ENCODE assay signal across 1 cellular context in genomic region chr14:77043177-77043983, GRCh38.
TF ChIP-seq lines count a peak whose summit lies in the region.

No MANE protein-coding gene starts in this region.

TF ChIP-seq in K562, 482 proteins besides CTCF, POLR2A, EP300 and RAD21 (continued from another document and continues in another):
- TF ChIP-seq NR2C2 (CRISPR knock-in tag; IDR thresholded peaks at IDR 0.05) (no peak), NR2C2 (tag; IDR thresholded peaks at IDR 0.05) (peak; percentile 2; the same call in 1 of the 2 replicates), NR4A1 (CRISPR knock-in tag; IDR thresholded peaks at IDR 0.05) (no peak), NR4A1 (tag; IDR thresholded peaks at IDR 0.05) (peak; percentile 12; the same call in 1 of the 2 replicates), NFE2 (IDR thresholded peaks at IDR 0.05; ENCODE audit: low read depth) (peak; percentile 20), TAL1 (IDR thresholded peaks at IDR 0.05) (no peak), HDAC1 (IDR thresholded peaks at IDR 0.05) (0 out of 4 replicates have a peak, but pooled peaks of 1 of the 2 experiments have one; percentile 35), NUFIP1 (IDR thresholded peaks at IDR 0.05; ENCODE audit: partially characterized antibody) (no peak), JUN (IDR thresholded peaks at IDR 0.05; ENCODE audit: borderline replicate concordance, low read depth, low read length) (peak; percentile 34; the same call in 1 of the 2 replicates), JUN (CRISPR knock-in tag; IDR thresholded peaks at IDR 0.05; ENCODE audit: borderline replicate concordance) (no peak), ATF4 (CRISPR knock-in tag; IDR thresholded peaks at IDR 0.05) (no peak), MAFK (IDR thresholded peaks at IDR 0.05; ENCODE audit: low read length) (peak; percentile 32; the same call in 1 of the 2 replicates), HNRNPUL1 (IDR thresholded peaks at IDR 0.05; ENCODE audit: low read length) (no peak), RBM39 (optimal IDR thresholded peaks at IDR 0.05; ENCODE audit: low read depth, low read length) (no peak), JUNB (CRISPR knock-in tag; conservative IDR thresholded peaks at IDR 0.05) (no peak), TEAD2 (tag; IDR thresholded peaks at IDR 0.05) (peak; percentile 89), CEBPG (CRISPR knock-in tag; IDR thresholded peaks at IDR 0.05) (peak; percentile 93), CEBPG (tag; conservative IDR thresholded peaks at IDR 0.05 in 1 of 2, IDR thresholded peaks at IDR 0.05 in 1 of 2) (peak; percentile 96 to 97), TBL1XR1 (IDR thresholded peaks at IDR 0.05; ENCODE audit: low read length in 2 of 2) (peak in 1 of 2 experiments; percentile 52; a peak in 1 of 4 replicates), ARNT (IDR thresholded peaks at IDR 0.05) (0 out of 4 replicates have a peak, but pooled peaks of 1 of the 2 experiments have one; percentile 40), IFI16 (CRISPR knock-in tag; IDR thresholded peaks at IDR 0.05) (no peak), SAFB2 (IDR thresholded peaks at IDR 0.05; ENCODE audit: borderline replicate concordance, low read depth, low read length, severe bottlenecking) (no peak), TARDBP (IDR thresholded peaks at IDR 0.05) (no peak), ZNF3 (CRISPR knock-in tag; IDR thresholded peaks at IDR 0.05) (no peak), ZNF76 (CRISPR knock-in tag; IDR thresholded peaks at IDR 0.05; ENCODE audit: borderline replicate concordance) (no peak), PTRF (tag; IDR thresholded peaks at IDR 0.05) (no peak), HDAC2 (IDR thresholded peaks at IDR 0.05) (peak; percentile 36; the same call in 1 of the 2 replicates), CBFA2T3 (IDR thresholded peaks at IDR 0.05) (peak; percentile 59; the same call in 1 of the 2 replicates), NCOR1 (IDR thresholded peaks at IDR 0.05) (peak; percentile 55), PHF8 (IDR thresholded peaks at IDR 0.05; ENCODE audit: borderline replicate concordance, low read length) (0 out of 2 replicates have a peak, but pooled peaks have one; percentile 14), NCOA4 (IDR thresholded peaks at IDR 0.05; ENCODE audit: partially characterized antibody) (no peak), KAT8 (IDR thresholded peaks at IDR 0.05; ENCODE audit: low read depth) (no peak), ZNF507 (tag; conservative IDR thresholded peaks at IDR 0.05) (no peak), LCOR (CRISPR knock-in tag; IDR thresholded peaks at IDR 0.05) (peak; percentile 94), HDAC3 (IDR thresholded peaks at IDR 0.05; ENCODE audit: borderline replicate concordance, partially characterized antibody) (peak; percentile 55), TRIM28 (IDR thresholded peaks at IDR 0.05) (no peak), ATF3 (IDR thresholded peaks at IDR 0.05) (peak; percentile 76), ATF3 (CRISPR knock-in tag; conservative IDR thresholded peaks at IDR 0.05) (no peak), ZNF253 (CRISPR knock-in tag; conservative IDR thresholded peaks at IDR 0.05) (no peak), PYGO2 (tag; IDR thresholded peaks at IDR 0.05) (no peak), HMBOX1 (IDR thresholded peaks at IDR 0.05) (0 out of 2 replicates have a peak, but pooled peaks have one; percentile 20), TEAD4 (IDR thresholded peaks at IDR 0.05; ENCODE audit: low read length) (peak; percentile 88), TEAD4 (CRISPR knock-in tag; IDR thresholded peaks at IDR 0.05; ENCODE audit: borderline replicate concordance) (no peak), RNF2 (IDR thresholded peaks at IDR 0.05) (peak; percentile 38; the same call in 1 of the 2 replicates), TAF15 (IDR thresholded peaks at IDR 0.05; ENCODE audit: low read depth, low read length) (no peak), RCOR1 (IDR thresholded peaks at IDR 0.05; ENCODE audit: borderline replicate concordance in 1 of 2, low read depth in 2 of 2, low read length in 2 of 2) (peak in 1 of 2 experiments; percentile 24; a peak in 1 of 4 replicates), ZNF124 (CRISPR knock-in tag; IDR thresholded peaks at IDR 0.05) (no peak), ZNF384 (IDR thresholded peaks at IDR 0.05; ENCODE audit: low read depth, low read length) (peak; percentile 91), HMG20B (CRISPR knock-in tag; IDR thresholded peaks at IDR 0.05) (no peak), MYC (IDR thresholded peaks at IDR 0.05; ENCODE audit: low read depth, low read length) (no peak), MYC (CRISPR knock-in tag; IDR thresholded peaks at IDR 0.05; ENCODE audit: borderline replicate concordance, low read depth) (no peak), HBP1 (CRISPR knock-in tag; IDR thresholded peaks at IDR 0.05) (no peak)
- TF ChIP-seq, protein P1, sequence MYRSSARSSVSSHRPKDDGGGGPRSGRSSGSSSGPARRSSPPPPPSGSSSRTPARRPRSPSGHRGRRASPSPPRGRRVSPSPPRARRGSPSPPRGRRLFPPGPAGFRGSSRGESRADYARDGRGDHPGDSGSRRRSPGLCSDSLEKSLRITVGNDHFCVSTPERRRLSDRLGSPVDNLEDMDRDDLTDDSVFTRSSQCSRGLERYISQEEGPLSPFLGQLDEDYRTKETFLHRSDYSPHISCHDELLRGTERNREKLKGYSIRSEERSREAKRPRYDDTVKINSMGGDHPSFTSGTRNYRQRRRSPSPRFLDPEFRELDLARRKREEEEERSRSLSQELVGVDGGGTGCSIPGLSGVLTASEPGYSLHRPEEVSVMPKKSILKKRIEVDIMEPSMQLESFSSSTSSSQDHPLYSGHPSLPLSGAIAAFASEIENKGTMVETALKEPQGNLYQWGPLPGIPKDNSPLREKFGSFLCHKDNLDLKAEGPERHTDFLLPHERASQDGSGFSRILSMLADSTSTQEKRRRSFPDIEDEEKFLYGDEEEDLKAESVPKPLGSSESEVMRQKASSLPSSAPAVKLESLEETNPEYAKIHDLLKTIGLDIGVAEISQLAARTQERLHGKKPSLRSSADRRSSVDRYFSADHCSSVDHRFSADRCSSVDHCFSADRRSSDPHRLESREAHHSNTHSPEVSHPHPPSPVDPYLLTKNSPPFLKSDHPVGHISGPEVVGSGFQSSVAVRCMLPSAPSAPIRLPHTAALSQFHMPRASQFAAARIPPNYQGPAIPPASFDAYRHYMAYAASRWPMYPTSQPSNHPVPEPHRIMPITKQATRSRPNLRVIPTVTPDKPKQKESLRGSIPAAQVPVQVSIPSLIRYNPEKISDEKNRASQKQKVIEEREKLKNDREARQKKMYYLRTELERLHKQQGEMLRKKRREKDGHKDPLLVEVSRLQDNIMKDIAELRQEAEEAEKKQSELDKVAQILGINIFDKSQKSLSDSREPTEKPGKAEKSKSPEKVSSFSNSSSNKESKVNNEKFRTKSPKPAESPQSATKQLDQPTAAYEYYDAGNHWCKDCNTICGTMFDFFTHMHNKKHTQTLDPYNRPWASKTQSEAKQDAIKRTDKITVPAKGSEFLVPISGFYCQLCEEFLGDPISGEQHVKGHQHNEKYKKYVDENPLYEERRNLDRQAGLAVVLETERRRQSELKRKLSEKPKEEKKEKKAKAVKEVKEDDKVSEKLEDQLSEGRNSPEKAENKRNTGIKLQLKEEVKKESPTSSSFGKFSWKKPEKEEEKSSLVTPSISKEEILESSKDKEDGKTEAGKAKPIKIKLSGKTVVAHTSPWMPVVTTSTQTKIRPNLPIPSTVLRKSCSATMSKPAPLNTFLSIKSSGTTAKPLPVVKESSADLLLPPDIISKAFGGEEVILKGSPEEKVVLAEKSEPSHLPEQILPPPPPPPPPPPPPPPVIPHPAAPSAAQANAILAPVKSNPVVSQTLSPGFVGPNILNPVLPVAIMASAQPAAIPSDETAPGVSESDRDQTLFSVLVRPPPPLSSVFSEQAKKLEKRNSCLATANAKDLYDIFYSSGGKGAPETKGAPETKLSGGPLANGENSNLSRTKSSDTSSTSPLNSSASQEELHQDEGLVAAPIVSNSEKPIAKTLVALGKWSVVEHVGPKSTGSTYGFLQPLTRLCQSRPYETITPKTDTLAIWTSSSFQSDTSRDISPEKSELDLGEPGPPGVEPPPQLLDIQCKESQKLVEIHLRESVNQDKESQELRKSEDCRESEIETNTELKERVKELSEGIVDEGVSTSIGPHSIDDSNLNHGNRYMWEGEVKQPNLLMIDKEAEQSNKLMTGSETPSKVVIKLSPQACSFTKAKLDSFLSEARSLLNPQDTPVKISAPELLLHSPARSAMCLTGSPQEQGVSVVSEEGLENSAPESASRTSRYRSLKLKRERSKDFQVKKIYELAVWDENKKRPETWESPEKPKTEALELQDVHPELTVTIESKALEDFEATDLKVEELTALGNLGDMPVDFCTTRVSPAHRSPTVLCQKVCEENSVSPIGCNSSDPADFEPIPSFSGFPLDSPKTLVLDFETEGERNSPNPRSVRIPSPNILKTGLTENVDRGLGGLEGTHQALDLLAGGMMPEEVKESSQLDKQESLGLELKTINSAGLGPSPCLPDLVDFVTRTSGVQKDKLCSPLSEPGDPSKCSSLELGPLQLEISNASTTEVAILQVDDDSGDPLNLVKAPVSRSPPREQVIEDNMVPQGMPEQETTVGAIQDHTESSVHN (IDR thresholded peaks at IDR 0.05; ENCODE audit: borderline replicate concordance in 1 of 2, low read depth in 1 of 2), result peak in 1 of 2 experiments; percentile 78; a peak in 2 of 4 replicates
- TF ChIP-seq, protein P2, sequence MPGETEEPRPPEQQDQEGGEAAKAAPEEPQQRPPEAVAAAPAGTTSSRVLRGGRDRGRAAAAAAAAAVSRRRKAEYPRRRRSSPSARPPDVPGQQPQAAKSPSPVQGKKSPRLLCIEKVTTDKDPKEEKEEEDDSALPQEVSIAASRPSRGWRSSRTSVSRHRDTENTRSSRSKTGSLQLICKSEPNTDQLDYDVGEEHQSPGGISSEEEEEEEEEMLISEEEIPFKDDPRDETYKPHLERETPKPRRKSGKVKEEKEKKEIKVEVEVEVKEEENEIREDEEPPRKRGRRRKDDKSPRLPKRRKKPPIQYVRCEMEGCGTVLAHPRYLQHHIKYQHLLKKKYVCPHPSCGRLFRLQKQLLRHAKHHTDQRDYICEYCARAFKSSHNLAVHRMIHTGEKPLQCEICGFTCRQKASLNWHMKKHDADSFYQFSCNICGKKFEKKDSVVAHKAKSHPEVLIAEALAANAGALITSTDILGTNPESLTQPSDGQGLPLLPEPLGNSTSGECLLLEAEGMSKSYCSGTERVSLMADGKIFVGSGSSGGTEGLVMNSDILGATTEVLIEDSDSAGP (CRISPR knock-in tag; IDR thresholded peaks at IDR 0.05), result no peak
